8 cellular contexts compared by ENCODE assay signal in genomic region chr13:33817843-33818661, GRCh38. TPM values are rescaled to one million over a fixed set of nuclear protein-coding genes. Genes with fewer than 3 reads are reported as not detected.
DNase-seq lines count a peak whose midpoint lies in the region; ATAC-seq and TF ChIP-seq lines count a peak whose summit lies in the region.

A gene with protein sequence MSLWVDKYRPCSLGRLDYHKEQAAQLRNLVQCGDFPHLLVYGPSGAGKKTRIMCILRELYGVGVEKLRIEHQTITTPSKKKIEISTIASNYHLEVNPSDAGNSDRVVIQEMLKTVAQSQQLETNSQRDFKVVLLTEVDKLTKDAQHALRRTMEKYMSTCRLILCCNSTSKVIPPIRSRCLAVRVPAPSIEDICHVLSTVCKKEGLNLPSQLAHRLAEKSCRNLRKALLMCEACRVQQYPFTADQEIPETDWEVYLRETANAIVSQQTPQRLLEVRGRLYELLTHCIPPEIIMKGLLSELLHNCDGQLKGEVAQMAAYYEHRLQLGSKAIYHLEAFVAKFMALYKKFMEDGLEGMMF (plus strand): TSS chr13:33818149. CDS start chr13:33818179, 30 bp downstream.

- peaks cover 20% of the 10 kb centered on the region for H3K36me3 Mint-ChIP-seq in activated B cell treated with CpG ODN at 0.5 μM for 24 hours (ENCODE audit: low read depth)
- H3K36me3 Mint-ChIP-seq in immature natural killer cell, result peaks cover 0 to 8% (median 3%) of the 10 kb centered on the region in 3 donors

- H3K4me1 ChIP-seq in spleen, result peaks cover 2 to 26% (median 18%) of the 10 kb centered on the region in 6 donors

- CTCF ChIA-PET in AG04450 (lab: Charles Lee) (interaction anchor here (0.9 to 1.4 kb wide), 2 partner anchors 30 to 259 kb away, joined by 3 read pairs; no protein-coding TSS in a partner anchor), activated B cell treated with CpG ODN at 0.5 μM for 24 hours (lab: Charles Lee) (no interaction called here)

- peaks cover 0 to 11% (median 1%) of the 10 kb centered on the region in 6 donors for H3K36me3 ChIP-seq in spleen

- no peaks in the 10 kb centered on the region for H3K27me3 ChIP-seq in AG04450 (ENCODE audit: control insufficient read depth, insufficient read depth, low read length)
- no peaks in the 10 kb centered on the region for H3K27me3 ChIP-seq in spleen (replicated peaks in 1 of 7)

- no peak for TF ChIP-seq POLR2A in spleen (IDR thresholded peaks at IDR 0.05)

- H3K4me3 Mint-ChIP-seq in activated B cell treated with CpG ODN at 0.5 μM for 24 hours (peak within 1 kb of the TSS; percentile 93), immature natural killer cell (peak within 1 kb of the TSS; percentile 92 to 97 (median 92))

- H3K4me1 Mint-ChIP-seq in activated B cell treated with CpG ODN at 0.5 μM for 24 hours (peaks cover 19% of the 10 kb centered on the region), immature natural killer cell (peaks cover 16 to 26% of the 10 kb centered on the region in 2 donors)

- 0 out of 2 replicates have a peak, but pooled peaks have one; percentile 3 for TF ChIP-seq CTCF in AG04450 (IDR thresholded peaks at IDR 0.05; ENCODE audit: low read depth, low read length)
- TF ChIP-seq CTCF in activated B cell treated with CpG ODN at 0.5 μM for 24 hours (IDR thresholded peaks at IDR 0.05), result no peak
- TF ChIP-seq CTCF in spleen (IDR thresholded peaks at IDR 0.05 in 8 of 11, conservative IDR thresholded peaks at IDR 0.05 in 3 of 11), result peak in 2 of 11 experiments; percentile 13 to 19

- H3K27me3 Mint-ChIP-seq in activated B cell treated with CpG ODN at 0.5 μM for 24 hours (peaks cover 5% of the 10 kb centered on the region), immature natural killer cell (ENCODE audit: low read depth in 3 of 3) (peaks cover 10 to 13% (median 10%) of the 10 kb centered on the region in 3 donors)

- H3K4me3 ChIP-seq in AG04450 (ENCODE audit: low read depth, low read length), result peak within 1 kb of the TSS; percentile 81
- peak within 1 kb of the TSS; percentile 64 to 95 (median 78) for H3K4me3 ChIP-seq in spleen

- H3K27ac ChIP-seq in AG04450 (ENCODE audit: low read depth, low read length), result peak within 1 kb of the TSS; percentile 47
- peak within 1 kb of the TSS; percentile 25 to 81 (median 74) for H3K27ac ChIP-seq in spleen

- H3K9me3 Mint-ChIP-seq in activated B cell treated with CpG ODN at 0.5 μM for 24 hours, result no peaks in the 10 kb centered on the region
- H3K9me3 Mint-ChIP-seq in immature natural killer cell, result no peaks in the 10 kb centered on the region

- ATAC-seq in GM18909 (IDR thresholded peaks at IDR 0.05; ENCODE audit: poor library complexity, unreplicated experiment) (peak; percentile 95), HG03175 (IDR thresholded peaks at IDR 0.05; ENCODE audit: unreplicated experiment) (peak; percentile 96), activated B cell treated with CpG ODN at 0.5 μM for 24 hours (ENCODE audit: low read depth) (peak; percentile 94)

- DNase-seq in AG04450 (ENCODE audit: low read depth, low spot score) (peak; percentile 83), NCI-H345 (lab: John Stamatoyannopoulos, UW) (peak; percentile 93), activated B cell treated with CpG ODN at 0.5 μM for 24 hours (peak; percentile 84), immature natural killer cell (peak; percentile 86 to 89 (median 86)), spleen (peak; percentile 96)
- DNase-seq in central memory CD4-positive, alpha-beta T cell, result peak; percentile 86

- WGBS in spleen, 5 donors, result 0 to 1% (median 1%) methylated on average over 48 to 52 of the region's 52 CpGs

- POLR2A ChIA-PET in AG04450 (lab: Yijun Ruan, JAX), result interaction anchor here (0.6 to 1.0 kb wide), 4 partner anchors 18 to 1346 kb away, joined by 3 to 6 read pairs (median 4); no protein-coding TSS in a partner anchor
- POLR2A ChIA-PET in activated B cell treated with CpG ODN at 0.5 μM for 24 hours (lab: Charles Lee), result interaction anchor here (0.6 to 1.9 kb wide), 3 partner anchors 9 to 275 kb away, joined by 5 to 14 read pairs (median 10); no protein-coding TSS in a partner anchor

- H3K9me3 ChIP-seq in AG04450 (ENCODE audit: control insufficient read depth, insufficient read depth, low read length) (no peaks in the 10 kb centered on the region; the same call in 1 of the 2 replicates), spleen (no peaks in the 10 kb centered on the region)

- H3K27ac Mint-ChIP-seq in activated B cell treated with CpG ODN at 0.5 μM for 24 hours (peak within 1 kb of the TSS; percentile 91), immature natural killer cell (peak within 1 kb of the TSS; percentile 83 to 95 (median 90))

- intact Hi-C loops in activated B cell treated with CpG ODN at 0.5 μM for 24 hours (cut with micrococcal nuclease), result loop anchor here (1.0 to 5.0 kb wide), 9 partner anchors 31 to 1971 kb away; partner anchors contain the start of genes BRCA2, N4BP2L2, NBEA and PDS5B
- intact Hi-C loops in spleen (cut with DNase I; ENCODE audit: low total_unique reads), result no loop called here

RNA-seq across cellular contexts. Expression of the gene that starts here (rescaled TPM):
- polyA plus RNA-seq in AG04450 (2011; rRNA removed) (5.3 and 7.1 TPM in 2 replicates), immature natural killer cell (1 to 10 TPM; 3.0 to 7.7 (median 6.3) TPM), spleen (1 to 10 TPM; 3.6 to 8.9 (median 6.0) TPM)
- polyA minus RNA-seq in AG04450 (2011; rRNA and poly(A)+ RNA removed), result 3.1 and 3.8 TPM in 2 replicates
- total RNA-seq in activated B cell treated with CpG ODN at 0.5 μM for 24 hours (13.5 and 14.3 TPM in 2 replicates), spleen (10 to 100 TPM in 5 of 7 donors, 1 to 10 TPM in 2; 7.3 to 25.7 (median 15.1) TPM)

Comparison
In these comparisons a context has a peak if more than half of its experiments do, and no peak if none do; other contexts are left out.
1. Peak in every context shown above with its lines: DNase-seq, ATAC-seq, H3K4me3 ChIP-seq and H3K27ac ChIP-seq.